ENCODE assay signal across 17 cellular contexts in genomic region chr6:489001-489400, GRCh38.
DNase-seq lines count a peak whose midpoint lies in the region; ATAC-seq and TF ChIP-seq lines count a peak whose summit lies in the region.
"Had no signal": no experiment of that assay in that cellular context is flagged by ENCODE, and none has a peak within 500 bp of the region (broad histone marks: within the 10 kb centered on the region; RNA-seq: fewer than 3 reads in every experiment).

No MANE protein-coding gene starts in this region.

- no peak for DNase-seq in activated CD8-positive, alpha-beta memory T cell treated with anti-CD3 and anti-CD28 coated beads, Interleukin-2, amount 10 ng/mL, durations not matched to agents 7 days and 5 days
- no peak for DNase-seq in activated CD8-positive, alpha-beta memory T cell treated with anti-CD3 and anti-CD28 coated beads for 24 hours
- DNase-seq in GM20000 (ENCODE audit: low spot score) (peak; percentile 53), natural killer cell (no peak), DMS 273 (lab: John Stamatoyannopoulos, UW; ENCODE audit: unreplicated experiment) (no peak), NCI-H1417 (lab: John Stamatoyannopoulos, UW) (no peak)
- DNase-seq: activated effector memory CD4-positive, alpha-beta T cell treated with Interleukin-2 at 50 U/mL for 16 hours; foreskin fibroblast; left colon; midbrain; NCI-H510A treated with DMSO at 0.1 percent for 48 hours; OCI-M1; SIG-M5; T-helper 9 cell; uterus had no signal

- H3K27ac Mint-ChIP-seq in activated CD8-positive, alpha-beta memory T cell treated with anti-CD3 and anti-CD28 coated beads, Interleukin-2, amount 10 ng/mL, durations not matched to agents 7 days and 5 days: peak overlapping the region; percentile 91
- peak overlapping the region; percentile 95 for H3K27ac Mint-ChIP-seq in activated T-helper 17 cell treated with anti-CD3 and anti-CD28 coated beads, Interleukin-2, amount 50 U/mL, for 72 hours
- H3K27ac Mint-ChIP-seq in natural killer cell: peak overlapping the region; percentile 87 to 92

- H3K27me3 Mint-ChIP-seq in activated CD8-positive, alpha-beta memory T cell treated with anti-CD3 and anti-CD28 coated beads, Interleukin-2, amount 10 ng/mL, durations not matched to agents 7 days and 5 days: no peaks in the 10 kb centered on the region
- no peaks in the 10 kb centered on the region for H3K27me3 Mint-ChIP-seq in activated T-helper 17 cell treated with anti-CD3 and anti-CD28 coated beads, Interleukin-2, amount 50 U/mL, for 72 hours
- no peaks in the 10 kb centered on the region for H3K27me3 Mint-ChIP-seq in natural killer cell (ENCODE audit: low read depth in 2 of 2)

- H3K36me3 Mint-ChIP-seq in activated CD8-positive, alpha-beta memory T cell treated with anti-CD3 and anti-CD28 coated beads, Interleukin-2, amount 10 ng/mL, durations not matched to agents 7 days and 5 days: peaks cover 47% of the 10 kb centered on the region
- H3K36me3 Mint-ChIP-seq in activated T-helper 17 cell treated with anti-CD3 and anti-CD28 coated beads, Interleukin-2, amount 50 U/mL, for 72 hours (ENCODE audit: low read depth): peaks cover 100% of the 10 kb centered on the region
- H3K36me3 Mint-ChIP-seq in natural killer cell: no peaks in the 10 kb centered on the region

- H3K4me1 Mint-ChIP-seq in activated CD8-positive, alpha-beta memory T cell treated with anti-CD3 and anti-CD28 coated beads, Interleukin-2, amount 10 ng/mL, durations not matched to agents 7 days and 5 days: peaks cover 68% of the 10 kb centered on the region
- peaks cover 55% of the 10 kb centered on the region for H3K4me1 Mint-ChIP-seq in activated T-helper 17 cell treated with anti-CD3 and anti-CD28 coated beads, Interleukin-2, amount 50 U/mL, for 72 hours
- H3K4me1 Mint-ChIP-seq in natural killer cell: peaks cover 53% of the 10 kb centered on the region in 2 donors

- peak overlapping the region; percentile 34 for H3K4me3 Mint-ChIP-seq in activated CD8-positive, alpha-beta memory T cell treated with anti-CD3 and anti-CD28 coated beads, Interleukin-2, amount 10 ng/mL, durations not matched to agents 7 days and 5 days
- peak overlapping the region; percentile 85 for H3K4me3 Mint-ChIP-seq in activated T-helper 17 cell treated with anti-CD3 and anti-CD28 coated beads, Interleukin-2, amount 50 U/mL, for 72 hours
- H3K4me3 Mint-ChIP-seq in natural killer cell: peak overlapping the region; percentile 38

- CTCF ChIA-PET in activated CD8-positive, alpha-beta memory T cell treated with anti-CD3 and anti-CD28 coated beads, Interleukin-2, amount 10 ng/mL, durations not matched to agents 7 days and 5 days (lab: Charles Lee): interaction anchor here (0.7 to 3.5 kb wide), 4 partner anchors 10 to 13 kb away, joined by 3 to 20 read pairs (median 9); no protein-coding TSS in a partner anchor

- H3K9me3 Mint-ChIP-seq in activated CD8-positive, alpha-beta memory T cell treated with anti-CD3 and anti-CD28 coated beads, Interleukin-2, amount 10 ng/mL, durations not matched to agents 7 days and 5 days (ENCODE audit: low read depth): peaks cover under 1% of the 10 kb centered on the region
- H3K9me3 Mint-ChIP-seq in activated T-helper 17 cell treated with anti-CD3 and anti-CD28 coated beads, Interleukin-2, amount 50 U/mL, for 72 hours: peaks cover 2% of the 10 kb centered on the region
- H3K9me3 Mint-ChIP-seq in natural killer cell: no peaks in the 10 kb centered on the region

- intact Hi-C loops in natural killer cell (cut with micrococcal nuclease): no loop called here

- TF ChIP-seq CTCF in GM20000 (IDR thresholded peaks at IDR 0.05; ENCODE audit: extremely low read depth, missing control alignments) (no peak), natural killer cell (IDR thresholded peaks at IDR 0.05) (no peak)

- no peak for ATAC-seq in activated CD8-positive, alpha-beta memory T cell treated with anti-CD3 and anti-CD28 coated beads, Interleukin-2, amount 10 ng/mL, durations not matched to agents 7 days and 5 days
- no peak for ATAC-seq in activated T-helper 17 cell treated with anti-CD3 and anti-CD28 coated beads, Interleukin-2, amount 50 U/mL, for 72 hours (replicated peaks)
- ATAC-seq in natural killer cell: no peak
- ATAC-seq in GM18858 (IDR thresholded peaks at IDR 0.05; ENCODE audit: unreplicated experiment): no peak
- ATAC-seq: left colon had no signal

Comparison
In these comparisons a context has a peak if more than half of its experiments do, and no peak if none do; other contexts are left out.
1. H3K4me3 Mint-ChIP-seq: peak in every context shown above with its lines; median percentile 85 in activated T-helper 17 cell treated with anti-CD3 and anti-CD28 coated beads, Interleukin-2, amount 50 U/mL, for 72 hours; 38 in natural killer cell; 34 in activated CD8-positive, alpha-beta memory T cell treated with anti-CD3 and anti-CD28 coated beads, Interleukin-2, amount 10 ng/mL, durations not matched to agents 7 days and 5 days.